In the genomic region with DNA sequence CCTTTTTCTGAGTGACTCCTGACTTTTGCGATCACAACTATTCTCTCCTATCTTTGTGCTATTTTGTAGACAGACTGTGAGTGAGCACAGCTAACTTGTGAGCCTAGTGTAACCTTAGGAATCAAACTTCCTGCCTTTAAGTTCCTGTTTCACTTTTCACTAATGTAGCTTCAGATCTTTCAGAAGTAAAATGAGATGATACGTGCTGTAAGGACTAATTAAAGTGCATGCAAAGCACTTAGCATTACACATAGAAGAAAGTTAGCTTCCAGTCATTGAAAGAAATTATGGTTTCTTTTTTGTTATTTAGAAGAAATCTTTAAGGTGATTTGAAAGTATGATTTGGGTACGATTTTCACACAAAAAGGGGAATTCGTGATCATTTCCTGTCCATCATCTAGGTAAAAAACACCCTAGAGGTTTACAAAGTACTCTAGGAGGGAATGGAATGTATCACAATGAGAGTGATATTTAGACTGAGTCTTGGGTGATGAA, we compare ENCODE assay signal across 7 cellular contexts.
A peak's percentile ranks its signal among the peaks of the same experiment; 100 is the strongest.
DNase-seq lines count a peak whose midpoint lies in the region; ATAC-seq and TF ChIP-seq lines count a peak whose summit lies in the region.

No MANE protein-coding gene starts in this region.

- H3K4me3 ChIP-seq in OCI-LY3 (ENCODE audit: low read length) = peak overlapping the region; percentile 62
- H3K4me3 ChIP-seq in naive thymus-derived CD4-positive, alpha-beta T cell (ENCODE audit: low read length) = peak overlapping the region; percentile 52

- intact Hi-C loops in naive thymus-derived CD4-positive, alpha-beta T cell (cut with micrococcal nuclease) = loop anchor here (1.0 to 5.0 kb wide), 9 partner anchors 31 to 243 kb away; partner anchors contain the start of gene FAM174A (in 1 of the 2)

- peak overlapping the region; percentile 92 for H3K4me2 ChIP-seq in OCI-LY3 (ENCODE audit: low read length)

- TF ChIP-seq CTCF in OCI-LY3 (IDR thresholded peaks at IDR 0.05; ENCODE audit: low read depth, low read length) = no peak

- CTCF ChIA-PET in naive thymus-derived CD4-positive, alpha-beta T cell (lab: Charles Lee) = interaction anchor here (2.0 kb wide), 1 partner anchor 123 kb away, joined by 6 read pairs; the partner anchor contains the start of gene ST8SIA4

- peak overlapping the region; percentile 56 to 91 (median 80) for H3K4me3 Mint-ChIP-seq in naive thymus-derived CD4-positive, alpha-beta T cell

- H3K9me3 ChIP-seq in OCI-LY3 (ENCODE audit: insufficient read depth, low read length) = no peaks in the 10 kb centered on the region
- no peaks in the 10 kb centered on the region for H3K9me3 ChIP-seq in naive thymus-derived CD4-positive, alpha-beta T cell (ENCODE audit: control insufficient read depth in 2 of 3, low read length in 3 of 3)

- ATAC-seq in GM19025 (IDR thresholded peaks at IDR 0.05; ENCODE audit: low read depth, unreplicated experiment) (peak; percentile 71), HG02798 (IDR thresholded peaks at IDR 0.05; ENCODE audit: poor library complexity, unreplicated experiment) (peak; percentile 78)
- peak; percentile 80 for ATAC-seq in naive thymus-derived CD4-positive, alpha-beta T cell

- POLR2A ChIA-PET in naive thymus-derived CD4-positive, alpha-beta T cell (lab: Charles Lee) = interaction anchor here (0.7 to 4.5 kb wide), 4 partner anchors 59 to 122 kb away, joined by 3 to 45 read pairs (median 3); partner anchors contain the start of gene ST8SIA4

- peak overlapping the region; percentile 81 for H3K9ac ChIP-seq in OCI-LY3 (ENCODE audit: low read length)

- no peaks in the 10 kb centered on the region for H3K79me2 ChIP-seq in OCI-LY3 (ENCODE audit: low read length)

- H2AFZ ChIP-seq in OCI-LY3 (ENCODE audit: low read depth, low read length) = no peak overlapping the region

- H3K36me3 Mint-ChIP-seq in naive thymus-derived CD4-positive, alpha-beta T cell = peaks cover 0 to 20% (median 0%) of the 10 kb centered on the region in 5 donors

- H3K4me1 ChIP-seq in OCI-LY3 (ENCODE audit: low read length) = peaks cover 73% of the 10 kb centered on the region
- peaks cover 3 to 13% of the 10 kb centered on the region in 2 donors for H3K4me1 ChIP-seq in naive thymus-derived CD4-positive, alpha-beta T cell (ENCODE audit: control insufficient read depth in 2 of 2, insufficient read depth in 2 of 2, low read length in 2 of 2)

- H3K27ac ChIP-seq in OCI-LY3 (ENCODE audit: low read length) = peak overlapping the region; percentile 100
- peak overlapping the region; percentile 57 for H3K27ac ChIP-seq in naive thymus-derived CD4-positive, alpha-beta T cell (ENCODE audit: low read depth, low read length)

- H4K20me1 ChIP-seq in OCI-LY3 (ENCODE audit: insufficient read depth, low read length) = no peaks in the 10 kb centered on the region

- DNase-seq in naive thymus-derived CD4-positive, alpha-beta T cell = peak in 6 of 9 donors; percentile 1 to 44 (median 32)
- DNase-seq in NCI-H1092 treated with DMSO at 0.1 percent for 48 hours (lab: John Stamatoyannopoulos, UW) = no peak
- no peak for DNase-seq in activated CD8-positive, alpha-beta memory T cell treated with anti-CD3 and anti-CD28 coated beads for 24 hours
- no peak for DNase-seq in GDM1 (lab: John Stamatoyannopoulos, UW)

- no peaks in the 10 kb centered on the region for H3K36me3 ChIP-seq in OCI-LY3 (replicated peaks; ENCODE audit: low read depth, low read length)
- no peaks in the 10 kb centered on the region for H3K36me3 ChIP-seq in naive thymus-derived CD4-positive, alpha-beta T cell (ENCODE audit: control insufficient read depth in 2 of 3, insufficient read depth in 3 of 3, low read length in 3 of 3)

- no peaks in the 10 kb centered on the region for H3K27me3 Mint-ChIP-seq in naive thymus-derived CD4-positive, alpha-beta T cell

- H3K4me1 Mint-ChIP-seq in naive thymus-derived CD4-positive, alpha-beta T cell = peaks cover 24 to 39% (median 35%) of the 10 kb centered on the region in 7 donors

- peaks cover 0 to 12% (median 2%) of the 10 kb centered on the region in 11 donors for H3K9me3 Mint-ChIP-seq in naive thymus-derived CD4-positive, alpha-beta T cell

- no peaks in the 10 kb centered on the region for H3K27me3 ChIP-seq in OCI-LY3 (ENCODE audit: low read depth, low read length)
- no peaks in the 10 kb centered on the region for H3K27me3 ChIP-seq in naive thymus-derived CD4-positive, alpha-beta T cell (ENCODE audit: control insufficient read depth in 2 of 2, insufficient read depth in 2 of 2, low read length in 2 of 2)

- H3K27ac Mint-ChIP-seq in naive thymus-derived CD4-positive, alpha-beta T cell = peak overlapping the region; percentile 86 to 97 (median 91)

Comparison
In these comparisons a context has a peak if more than half of its experiments do, and no peak if none do; other contexts are left out.
1. DNase-seq: peak in naive thymus-derived CD4-positive, alpha-beta T cell (6 of 9); none in NCI-H1092 treated with DMSO at 0.1 percent for 48 hours (single experiment), activated CD8-positive, alpha-beta memory T cell treated with anti-CD3 and anti-CD28 coated beads for 24 hours (single experiment) and GDM1 (single experiment).
2. Peak in every context shown above with its lines, with median percentiles within 50 percentile points of each other: ATAC-seq.